8 cellular contexts compared by ENCODE assay signal in genomic region chr5:151770383-151771258, GRCh38. TPM values are rescaled to one million over a fixed set of nuclear protein-coding genes. Genes with fewer than 3 reads are reported as not detected.
A peak's percentile ranks its signal among the peaks of the same experiment; 100 is the strongest.
DNase-seq lines count a peak whose midpoint lies in the region; ATAC-seq and TF ChIP-seq lines count a peak whose summit lies in the region.

No MANE protein-coding gene starts in this region.

- peaks cover 35% of the 10 kb centered on the region for H3K4me1 Mint-ChIP-seq in nephron

- 5 to 6% methylated on average over 31 to 70 of the region's 75 CpGs for WGBS in tibial nerve, 2 donors

- TF ChIP-seq CTCF in GM12865 (IDR thresholded peaks at IDR 0.05; ENCODE audit: insufficient read depth, low read depth, low read length, missing control alignments) (peak; percentile 24), fibroblast of pulmonary artery (IDR thresholded peaks at IDR 0.05; ENCODE audit: low read length, missing control alignments) (no peak), nephron (IDR thresholded peaks at IDR 0.05; ENCODE audit: unreplicated experiment in 3 of 3) (no peak), tibial nerve (IDR thresholded peaks at IDR 0.05) (no peak)

- H3K27me3 ChIP-seq in ACC112 (ENCODE audit: insufficient read depth, low read length), result no peaks in the 10 kb centered on the region
- no peaks in the 10 kb centered on the region for H3K27me3 ChIP-seq in tibial nerve

- peak overlapping the region; percentile 90 for H2AFZ ChIP-seq in ACC112 (ENCODE audit: low read length, unreplicated experiment)

- H3K27ac ChIP-seq in ACC112 (ENCODE audit: low read depth, low read length) (peak overlapping the region; percentile 95), tibial nerve (peak overlapping the region; percentile 91 to 100 (median 96))

- TF ChIP-seq POLR2A in tibial nerve (IDR thresholded peaks at IDR 0.05), result no peak

- no peaks in the 10 kb centered on the region for H3K36me3 Mint-ChIP-seq in nephron (ENCODE audit: low read depth)

- H3K27ac Mint-ChIP-seq in nephron, result no peak overlapping the region

- peaks cover 43% of the 10 kb centered on the region for H3K79me2 ChIP-seq in ACC112 (ENCODE audit: control insufficient read depth, insufficient read depth, low read length, unreplicated experiment)

- H3K9me3 ChIP-seq in tibial nerve, result no peaks in the 10 kb centered on the region

- peaks cover 3% of the 10 kb centered on the region; the same call in 1 of the 2 replicates for H3K36me3 ChIP-seq in ACC112 (ENCODE audit: insufficient read depth, low read length)
- no peaks in the 10 kb centered on the region for H3K36me3 ChIP-seq in tibial nerve

- no peaks in the 10 kb centered on the region for H3K9me3 Mint-ChIP-seq in nephron

- ATAC-seq in HG02610 (IDR thresholded peaks at IDR 0.05; ENCODE audit: unreplicated experiment), result peak; percentile 30
- peak; percentile 18 to 19 for ATAC-seq in activated CD4-positive, CD25-positive, alpha-beta regulatory T cell treated with anti-CD3 and anti-CD28 coated beads, Interleukin-2, amount 50 U/mL, for 24 hours

- DNase-seq in GM12865 (ENCODE audit: low read depth), result peak; percentile 91
- peak; percentile 45 for DNase-seq in NCI-H1105 treated with DMSO at 0.1 percent for 48 hours (lab: John Stamatoyannopoulos, UW)
- DNase-seq in fibroblast of pulmonary artery (ENCODE audit: low read depth), result peak; percentile 84
- DNase-seq in tibial nerve (ENCODE audit: low spot score in 2 of 2), result peak; percentile 42 to 77

- H3K4me1 ChIP-seq in ACC112 (ENCODE audit: control insufficient read depth, insufficient read depth, low read length, unreplicated experiment) (peaks cover 13% of the 10 kb centered on the region), tibial nerve (peaks cover 0 to 32% (median 28%) of the 10 kb centered on the region in 4 donors)

- H3K27me3 Mint-ChIP-seq in nephron (ENCODE audit: low read depth), result no peaks in the 10 kb centered on the region

- no peak for TF ChIP-seq EP300 in tibial nerve (IDR thresholded peaks at IDR 0.05)

- peak overlapping the region; percentile 85 for H3K4me3 ChIP-seq in ACC112 (ENCODE audit: low read depth, low read length)
- peak overlapping the region; percentile 84 for H3K4me3 ChIP-seq in GM12865 (ENCODE audit: low read depth, low read length)
- peak overlapping the region; percentile 56 for H3K4me3 ChIP-seq in fibroblast of pulmonary artery (replicated peaks; ENCODE audit: low read depth, low read length)
- peak overlapping the region; percentile 60 to 83 (median 72) for H3K4me3 ChIP-seq in tibial nerve

- H3K4me3 Mint-ChIP-seq in nephron, result peak overlapping the region in 2 of 3 experiments; percentile 76 to 79

RNA-seq across cellular contexts. Expression of gene G3BP1, which starts 1.1 kb away (rescaled TPM):
- total RNA-seq in tibial nerve, result 10 to 100 TPM; 78.2 to 86.7 (median 84.3) TPM

RNA-seq across cellular contexts. Expression of gene ATOX1, which starts 12.2 kb away (rescaled TPM):
- total RNA-seq in tibial nerve, result 100 to 1,000 TPM in 1 of 4 donors, 10 to 100 TPM in 3; 43.7 to 108 (median 98.5) TPM

Comparison
In these comparisons a context has a peak if more than half of its experiments do, and no peak if none do; other contexts are left out.
1. Peak in every context shown above with its lines: DNase-seq, ATAC-seq, H3K4me3 ChIP-seq and H3K27ac ChIP-seq.